10 cellular contexts compared by ENCODE assay signal in genomic region chr2:47078541-47079482, GRCh38.
DNase-seq lines count a peak whose midpoint lies in the region; ATAC-seq and TF ChIP-seq lines count a peak whose summit lies in the region.
"Had no signal": no experiment of that assay in that cellular context is flagged by ENCODE, and none has a peak within 500 bp of the region (broad histone marks: within the 10 kb centered on the region; RNA-seq: fewer than 3 reads in every experiment).

No MANE protein-coding gene starts in this region.

- no peak for TF ChIP-seq POLR2A in HCT116 (IDR thresholded peaks at IDR 0.05; ENCODE audit: borderline replicate concordance, extremely low read depth, insufficient read depth, insufficient read length)

- BruUV-seq in HCT116 (replicated peaks; lab: Mats Ljungman, UMichigan): no TSS peak

- POLR2A ChIA-PET in HCT116 (lab: Charles Lee): interaction anchor here (1.2 kb wide), 1 partner anchor 9 kb away, joined by 3 read pairs; no protein-coding TSS in a partner anchor
- POLR2A ChIA-PET in SK-N-SH (lab: Yijun Ruan, JAX): interaction anchor here (1.2 to 2.4 kb wide), 7 partner anchors 9 to 83 kb away, joined by 3 to 6 read pairs (median 4); no protein-coding TSS in a partner anchor

- H3K4me3 ChIP-seq in HCT116 (replicated peaks in 1 of 2; ENCODE audit: low read depth in 1 of 2, low read length in 2 of 2) (peak overlapping the region in 1 of 2 experiments; percentile 44; a peak in 1 of 4 replicates), SK-N-SH (ENCODE audit: low read depth in 2 of 2, low read length in 1 of 2) (no peak overlapping the region)

- ATAC-seq in HCT116 (no peak), GM21390 (IDR thresholded peaks at IDR 0.05; ENCODE audit: unreplicated experiment) (no peak), HG03460 (IDR thresholded peaks at IDR 0.05; ENCODE audit: unreplicated experiment) (no peak)
- ATAC-seq in stimulated activated memory B cell treated with anti-CD40 and anti-IgM and Interleukin-4, amounts not matched to agents 10 μg/mL and 1 μg/mL and 100 μg/mL, for 72 hours: no peak

- H3K4me1 ChIP-seq in HCT116 (ENCODE audit: control insufficient read depth in 1 of 2, insufficient read depth in 2 of 2, low read length in 2 of 2): peaks cover 63 to 89% of the 10 kb centered on the region in 2 experiments
- H3K4me1 ChIP-seq in SK-N-SH (ENCODE audit: control insufficient read depth in 1 of 2, insufficient read depth in 2 of 2, low read depth in 1 of 2, low read length in 1 of 2): peaks cover 24 to 80% of the 10 kb centered on the region in 2 experiments; a peak in 3 of 4 replicates

- WGBS in SK-N-SH (ENCODE audit: low lambda C conversion rate): 87% methylated on average over 11 of the region's 17 CpGs

- H3K36me3 Mint-ChIP-seq in stimulated activated memory B cell treated with anti-CD40 and anti-IgM and Interleukin-4, amounts not matched to agents 10 μg/mL and 1 μg/mL and 100 μg/mL, for 72 hours: peaks cover 15% of the 10 kb centered on the region

- peak overlapping the region; percentile 36 for H3K27ac Mint-ChIP-seq in stimulated activated memory B cell treated with anti-CD40 and anti-IgM and Interleukin-4, amounts not matched to agents 10 μg/mL and 1 μg/mL and 100 μg/mL, for 72 hours

- no peak overlapping the region for H3K4me3 Mint-ChIP-seq in stimulated activated memory B cell treated with anti-CD40 and anti-IgM and Interleukin-4, amounts not matched to agents 10 μg/mL and 1 μg/mL and 100 μg/mL, for 72 hours

- peaks cover 39% of the 10 kb centered on the region for H3K4me1 Mint-ChIP-seq in stimulated activated memory B cell treated with anti-CD40 and anti-IgM and Interleukin-4, amounts not matched to agents 10 μg/mL and 1 μg/mL and 100 μg/mL, for 72 hours

- TF ChIP-seq CTCF in HCT116 (IDR thresholded peaks at IDR 0.05 in 2 of 3, conservative IDR thresholded peaks at IDR 0.05 in 1 of 3; ENCODE audit: borderline replicate concordance in 1 of 3, insufficient read depth in 1 of 3, low read depth in 2 of 3, low read length in 2 of 3): no peak
- TF ChIP-seq CTCF in SK-N-SH (IDR thresholded peaks at IDR 0.05): no peak

- no peaks in the 10 kb centered on the region for H4K20me1 ChIP-seq in HCT116 (ENCODE audit: insufficient read depth)
- no peaks in the 10 kb centered on the region for H4K20me1 ChIP-seq in SK-N-SH (ENCODE audit: insufficient read depth)

- intact Hi-C loops in HCT116 (cut with micrococcal nuclease): no loop called here

- no peaks in the 10 kb centered on the region for H3K9me2 ChIP-seq in HCT116 (ENCODE audit: insufficient read depth)
- H3K9me2 ChIP-seq in SK-N-SH: no peaks in the 10 kb centered on the region

- TF ChIP-seq EP300 in SK-N-SH (IDR thresholded peaks at IDR 0.05; ENCODE audit: borderline replicate concordance in 1 of 2, low read depth in 1 of 2, low read length in 1 of 2): no peak

- no peak for DNase-seq in HCT116 (ENCODE audit: low read depth, low spot score)
- DNase-seq in SK-N-SH: peak; percentile 53
- peak; percentile 70 for DNase-seq in iPS-NIHi11 (ENCODE audit: low spot score)
- no peak for DNase-seq in NCI-H187 treated with DMSO at 0.1 percent for 48 hours (lab: John Stamatoyannopoulos, UW)
- no peak for DNase-seq in NCI-H345 treated with DMSO at 0.1 percent for 48 hours (lab: John Stamatoyannopoulos, UW; ENCODE audit: unreplicated experiment)
- DNase-seq: DMS79 treated with DMSO at 0.1 percent for 48 hours; stimulated activated CD4-positive, alpha-beta T cell treated with anti-CD3 and anti-CD28 coated beads, Interleukin-1b, Interleukin-23, amount 100 ng/mL, for 48 hours had no signal

- H3K36me3 ChIP-seq in HCT116 (ENCODE audit: control insufficient read depth in 1 of 2, insufficient read depth in 2 of 2, low read length in 2 of 2): 0 out of 4 replicates have a peak, but pooled peaks cover 0 to under 1% of the 10 kb centered on the region in 2 experiments
- no peaks in the 10 kb centered on the region for H3K36me3 ChIP-seq in SK-N-SH (replicated peaks in 1 of 2; ENCODE audit: control insufficient read depth in 1 of 2, insufficient read depth in 2 of 2, low read length in 1 of 2)

- TF ChIP-seq RAD21 in HCT116 (IDR thresholded peaks at IDR 0.05; ENCODE audit: low read depth) (no peak), SK-N-SH (IDR thresholded peaks at IDR 0.05; ENCODE audit: low read length) (no peak)

- peaks cover 12% of the 10 kb centered on the region for H3F3A ChIP-seq in SK-N-SH (replicated peaks; ENCODE audit: insufficient read depth)

- H3K79me2 ChIP-seq in HCT116 (ENCODE audit: insufficient read depth, low read length) (peaks cover 90% of the 10 kb centered on the region), SK-N-SH (ENCODE audit: insufficient read depth) (no peaks in the 10 kb centered on the region)

- H3K9ac ChIP-seq in HCT116 (ENCODE audit: low read length) (peak overlapping the region; percentile 66), SK-N-SH (no peak overlapping the region)

- H2AFZ ChIP-seq in HCT116 (ENCODE audit: low read depth, low read length, poor library complexity, severe bottlenecking): no peak overlapping the region
- no peak overlapping the region for H2AFZ ChIP-seq in SK-N-SH (ENCODE audit: low read depth)

- H3K27ac ChIP-seq in HCT116 (ENCODE audit: low read depth, low read length) (peak overlapping the region; percentile 95), SK-N-SH (ENCODE audit: low read depth in 2 of 2, low read length in 1 of 2) (peak overlapping the region; percentile 92 to 97; a peak in 3 of 4 replicates)

- no peaks in the 10 kb centered on the region for H3K27me3 Mint-ChIP-seq in stimulated activated memory B cell treated with anti-CD40 and anti-IgM and Interleukin-4, amounts not matched to agents 10 μg/mL and 1 μg/mL and 100 μg/mL, for 72 hours

- CTCF ChIA-PET in HCT116 (lab: Charles Lee) (interaction anchor here (0.9 kb wide), 1 partner anchor 10 kb away, joined by 4 read pairs; no protein-coding TSS in a partner anchor), SK-N-SH (lab: Yijun Ruan, JAX) (interaction anchor here (1.1 to 3.7 kb wide), 7 partner anchors 7 to 244 kb away, joined by 3 to 17 read pairs (median 4); no protein-coding TSS in a partner anchor)

- H3K27me3 ChIP-seq in HCT116 (ENCODE audit: insufficient read depth, low read length) (no peaks in the 10 kb centered on the region), SK-N-SH (ENCODE audit: insufficient read depth) (no peaks in the 10 kb centered on the region)

- no peaks in the 10 kb centered on the region for H3K9me3 ChIP-seq in HCT116 (ENCODE audit: control insufficient read depth in 1 of 2, insufficient read depth in 1 of 2, low read depth in 1 of 2, low read length in 2 of 2)
- H3K9me3 ChIP-seq in SK-N-SH: no peaks in the 10 kb centered on the region

- RAD21 ChIA-PET in HCT116 (lab: Charles Lee; ENCODE audit: low non-redundant PET in 1 of 2, low total read pairs in 2 of 2, uncharacterized antibody in 2 of 2, unreplicated experiment in 2 of 2): no interaction called here

- H3K9me3 Mint-ChIP-seq in stimulated activated memory B cell treated with anti-CD40 and anti-IgM and Interleukin-4, amounts not matched to agents 10 μg/mL and 1 μg/mL and 100 μg/mL, for 72 hours: no peaks in the 10 kb centered on the region

- H3K4me2 ChIP-seq in HCT116 (ENCODE audit: low read length) (peak overlapping the region; percentile 75), SK-N-SH (no peak overlapping the region)

TF ChIP-seq in HCT116, 20 proteins besides CTCF, POLR2A, EP300 and RAD21 (continues in another document):
- no peak for TF ChIP-seq EZH2phosphoT487 (IDR thresholded peaks at IDR 0.05; ENCODE audit: borderline replicate concordance)

TF ChIP-seq in SK-N-SH, 30 proteins besides CTCF, POLR2A, EP300 and RAD21:
- TF ChIP-seq FOSL2 (IDR thresholded peaks at IDR 0.05; ENCODE audit: borderline replicate concordance, low read depth): no peak
- TF ChIP-seq ZBTB33 (IDR thresholded peaks at IDR 0.05; ENCODE audit: borderline replicate concordance, low read depth): no peak
- no peak for TF ChIP-seq GABPA (IDR thresholded peaks at IDR 0.05; ENCODE audit: low read depth)
- no peak; the same call in 1 of the 2 replicates for TF ChIP-seq POLR2AphosphoS5 (IDR thresholded peaks at IDR 0.05; ENCODE audit: low read depth, low read length)
- no peak for TF ChIP-seq SMC3 (IDR thresholded peaks at IDR 0.05; ENCODE audit: low read depth, low read length)
- TF ChIP-seq, protein P1, sequence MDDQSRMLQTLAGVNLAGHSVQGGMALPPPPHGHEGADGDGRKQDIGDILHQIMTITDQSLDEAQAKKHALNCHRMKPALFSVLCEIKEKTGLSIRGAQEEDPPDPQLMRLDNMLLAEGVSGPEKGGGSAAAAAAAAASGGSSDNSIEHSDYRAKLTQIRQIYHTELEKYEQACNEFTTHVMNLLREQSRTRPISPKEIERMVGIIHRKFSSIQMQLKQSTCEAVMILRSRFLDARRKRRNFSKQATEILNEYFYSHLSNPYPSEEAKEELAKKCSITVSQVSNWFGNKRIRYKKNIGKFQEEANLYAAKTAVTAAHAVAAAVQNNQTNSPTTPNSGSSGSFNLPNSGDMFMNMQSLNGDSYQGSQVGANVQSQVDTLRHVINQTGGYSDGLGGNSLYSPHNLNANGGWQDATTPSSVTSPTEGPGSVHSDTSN (IDR thresholded peaks at IDR 0.05): no peak
- TF ChIP-seq NFIC (IDR thresholded peaks at IDR 0.05; ENCODE audit: borderline replicate concordance): no peak
- no peak for TF ChIP-seq RXRA (IDR thresholded peaks at IDR 0.05; ENCODE audit: borderline replicate concordance, low read depth)

Comparison
In these comparisons a context has a peak if more than half of its experiments do, and no peak if none do; other contexts are left out.
1. DNase-seq: peak in SK-N-SH (single experiment) and iPS-NIHi11 (single experiment); none in HCT116 (single experiment), NCI-H187 treated with DMSO at 0.1 percent for 48 hours (single experiment) and NCI-H345 treated with DMSO at 0.1 percent for 48 hours (single experiment).